ENCODE assay signal across 2 cellular contexts in the genomic region with DNA sequence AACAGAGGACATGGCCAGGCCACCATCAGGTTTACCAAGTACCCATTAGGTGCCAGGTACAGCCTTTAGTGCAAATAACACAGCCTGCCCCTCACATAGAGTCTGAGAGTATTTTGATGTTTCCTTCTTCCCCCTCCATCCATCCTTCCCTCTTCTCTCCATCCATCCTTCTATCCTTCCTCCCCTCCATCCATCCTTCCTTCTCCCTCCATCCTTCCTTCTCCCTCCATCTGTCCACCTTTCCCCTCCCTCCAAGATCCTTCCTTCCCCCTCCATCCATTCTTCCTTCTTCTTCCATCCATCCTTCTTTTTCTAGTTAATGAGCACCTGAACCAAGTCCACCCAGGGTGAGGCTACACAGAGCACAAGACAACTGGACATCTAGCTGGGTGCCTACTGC.
TF ChIP-seq lines count a peak whose summit lies in the region.

No MANE protein-coding gene starts in this region.

TF ChIP-seq in GM23338, 12 proteins besides CTCF, POLR2A, EP300 and RAD21:
- TF ChIP-seq CREB1 (CRISPR knock-in tag; IDR thresholded peaks at IDR 0.05; ENCODE audit: low read depth) = no peak

TF ChIP-seq in H1, 55 proteins besides CTCF, POLR2A, EP300 and RAD21:
- TF ChIP-seq, protein P1, sequence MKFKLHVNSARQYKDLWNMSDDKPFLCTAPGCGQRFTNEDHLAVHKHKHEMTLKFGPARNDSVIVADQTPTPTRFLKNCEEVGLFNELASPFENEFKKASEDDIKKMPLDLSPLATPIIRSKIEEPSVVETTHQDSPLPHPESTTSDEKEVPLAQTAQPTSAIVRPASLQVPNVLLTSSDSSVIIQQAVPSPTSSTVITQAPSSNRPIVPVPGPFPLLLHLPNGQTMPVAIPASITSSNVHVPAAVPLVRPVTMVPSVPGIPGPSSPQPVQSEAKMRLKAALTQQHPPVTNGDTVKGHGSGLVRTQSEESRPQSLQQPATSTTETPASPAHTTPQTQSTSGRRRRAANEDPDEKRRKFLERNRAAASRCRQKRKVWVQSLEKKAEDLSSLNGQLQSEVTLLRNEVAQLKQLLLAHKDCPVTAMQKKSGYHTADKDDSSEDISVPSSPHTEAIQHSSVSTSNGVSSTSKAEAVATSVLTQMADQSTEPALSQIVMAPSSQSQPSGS (IDR thresholded peaks at IDR 0.05; ENCODE audit: low read length) = no peak
- TF ChIP-seq, protein P2, sequence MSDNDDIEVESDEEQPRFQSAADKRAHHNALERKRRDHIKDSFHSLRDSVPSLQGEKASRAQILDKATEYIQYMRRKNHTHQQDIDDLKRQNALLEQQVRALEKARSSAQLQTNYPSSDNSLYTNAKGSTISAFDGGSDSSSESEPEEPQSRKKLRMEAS (IDR thresholded peaks at IDR 0.05) = no peak
- TF ChIP-seq JUND (IDR thresholded peaks at IDR 0.05; ENCODE audit: low read length) (no peak), EZH2 (IDR thresholded peaks at IDR 0.05; ENCODE audit: low read depth, low read length, severe bottlenecking) (no peak), TCF12 (IDR thresholded peaks at IDR 0.05; ENCODE audit: low read depth, low read length) (no peak), KDM5A (IDR thresholded peaks at IDR 0.05; ENCODE audit: low read length) (no peak), SP4 (IDR thresholded peaks at IDR 0.05; ENCODE audit: low read length) (no peak), CEBPB (IDR thresholded peaks at IDR 0.05; ENCODE audit: low read depth, low read length) (no peak), POU5F1 (IDR thresholded peaks at IDR 0.05; ENCODE audit: low read depth, low read length) (no peak), PHF8 (conservative IDR thresholded peaks at IDR 0.05; ENCODE audit: low read depth, low read length) (no peak), CREB1 (IDR thresholded peaks at IDR 0.05) (no peak), TEAD4 (IDR thresholded peaks at IDR 0.05; ENCODE audit: low read depth, low read length) (no peak), ASH2L (IDR thresholded peaks at IDR 0.05; ENCODE audit: low read length) (no peak), RBBP5 (IDR thresholded peaks at IDR 0.05; ENCODE audit: borderline replicate concordance, low read depth, low read length) (no peak), NRF1 (IDR thresholded peaks at IDR 0.05; ENCODE audit: low read depth, low read length) (no peak), GTF2F1 (IDR thresholded peaks at IDR 0.05; ENCODE audit: borderline replicate concordance, low read depth, low read length) (no peak), TAF1 (IDR thresholded peaks at IDR 0.05; ENCODE audit: low read depth, low read length) (no peak), SAP30 (IDR thresholded peaks at IDR 0.05; ENCODE audit: insufficient read depth, insufficient replicate concordance, low read length) (no peak)
- TF ChIP-seq, protein P3, sequence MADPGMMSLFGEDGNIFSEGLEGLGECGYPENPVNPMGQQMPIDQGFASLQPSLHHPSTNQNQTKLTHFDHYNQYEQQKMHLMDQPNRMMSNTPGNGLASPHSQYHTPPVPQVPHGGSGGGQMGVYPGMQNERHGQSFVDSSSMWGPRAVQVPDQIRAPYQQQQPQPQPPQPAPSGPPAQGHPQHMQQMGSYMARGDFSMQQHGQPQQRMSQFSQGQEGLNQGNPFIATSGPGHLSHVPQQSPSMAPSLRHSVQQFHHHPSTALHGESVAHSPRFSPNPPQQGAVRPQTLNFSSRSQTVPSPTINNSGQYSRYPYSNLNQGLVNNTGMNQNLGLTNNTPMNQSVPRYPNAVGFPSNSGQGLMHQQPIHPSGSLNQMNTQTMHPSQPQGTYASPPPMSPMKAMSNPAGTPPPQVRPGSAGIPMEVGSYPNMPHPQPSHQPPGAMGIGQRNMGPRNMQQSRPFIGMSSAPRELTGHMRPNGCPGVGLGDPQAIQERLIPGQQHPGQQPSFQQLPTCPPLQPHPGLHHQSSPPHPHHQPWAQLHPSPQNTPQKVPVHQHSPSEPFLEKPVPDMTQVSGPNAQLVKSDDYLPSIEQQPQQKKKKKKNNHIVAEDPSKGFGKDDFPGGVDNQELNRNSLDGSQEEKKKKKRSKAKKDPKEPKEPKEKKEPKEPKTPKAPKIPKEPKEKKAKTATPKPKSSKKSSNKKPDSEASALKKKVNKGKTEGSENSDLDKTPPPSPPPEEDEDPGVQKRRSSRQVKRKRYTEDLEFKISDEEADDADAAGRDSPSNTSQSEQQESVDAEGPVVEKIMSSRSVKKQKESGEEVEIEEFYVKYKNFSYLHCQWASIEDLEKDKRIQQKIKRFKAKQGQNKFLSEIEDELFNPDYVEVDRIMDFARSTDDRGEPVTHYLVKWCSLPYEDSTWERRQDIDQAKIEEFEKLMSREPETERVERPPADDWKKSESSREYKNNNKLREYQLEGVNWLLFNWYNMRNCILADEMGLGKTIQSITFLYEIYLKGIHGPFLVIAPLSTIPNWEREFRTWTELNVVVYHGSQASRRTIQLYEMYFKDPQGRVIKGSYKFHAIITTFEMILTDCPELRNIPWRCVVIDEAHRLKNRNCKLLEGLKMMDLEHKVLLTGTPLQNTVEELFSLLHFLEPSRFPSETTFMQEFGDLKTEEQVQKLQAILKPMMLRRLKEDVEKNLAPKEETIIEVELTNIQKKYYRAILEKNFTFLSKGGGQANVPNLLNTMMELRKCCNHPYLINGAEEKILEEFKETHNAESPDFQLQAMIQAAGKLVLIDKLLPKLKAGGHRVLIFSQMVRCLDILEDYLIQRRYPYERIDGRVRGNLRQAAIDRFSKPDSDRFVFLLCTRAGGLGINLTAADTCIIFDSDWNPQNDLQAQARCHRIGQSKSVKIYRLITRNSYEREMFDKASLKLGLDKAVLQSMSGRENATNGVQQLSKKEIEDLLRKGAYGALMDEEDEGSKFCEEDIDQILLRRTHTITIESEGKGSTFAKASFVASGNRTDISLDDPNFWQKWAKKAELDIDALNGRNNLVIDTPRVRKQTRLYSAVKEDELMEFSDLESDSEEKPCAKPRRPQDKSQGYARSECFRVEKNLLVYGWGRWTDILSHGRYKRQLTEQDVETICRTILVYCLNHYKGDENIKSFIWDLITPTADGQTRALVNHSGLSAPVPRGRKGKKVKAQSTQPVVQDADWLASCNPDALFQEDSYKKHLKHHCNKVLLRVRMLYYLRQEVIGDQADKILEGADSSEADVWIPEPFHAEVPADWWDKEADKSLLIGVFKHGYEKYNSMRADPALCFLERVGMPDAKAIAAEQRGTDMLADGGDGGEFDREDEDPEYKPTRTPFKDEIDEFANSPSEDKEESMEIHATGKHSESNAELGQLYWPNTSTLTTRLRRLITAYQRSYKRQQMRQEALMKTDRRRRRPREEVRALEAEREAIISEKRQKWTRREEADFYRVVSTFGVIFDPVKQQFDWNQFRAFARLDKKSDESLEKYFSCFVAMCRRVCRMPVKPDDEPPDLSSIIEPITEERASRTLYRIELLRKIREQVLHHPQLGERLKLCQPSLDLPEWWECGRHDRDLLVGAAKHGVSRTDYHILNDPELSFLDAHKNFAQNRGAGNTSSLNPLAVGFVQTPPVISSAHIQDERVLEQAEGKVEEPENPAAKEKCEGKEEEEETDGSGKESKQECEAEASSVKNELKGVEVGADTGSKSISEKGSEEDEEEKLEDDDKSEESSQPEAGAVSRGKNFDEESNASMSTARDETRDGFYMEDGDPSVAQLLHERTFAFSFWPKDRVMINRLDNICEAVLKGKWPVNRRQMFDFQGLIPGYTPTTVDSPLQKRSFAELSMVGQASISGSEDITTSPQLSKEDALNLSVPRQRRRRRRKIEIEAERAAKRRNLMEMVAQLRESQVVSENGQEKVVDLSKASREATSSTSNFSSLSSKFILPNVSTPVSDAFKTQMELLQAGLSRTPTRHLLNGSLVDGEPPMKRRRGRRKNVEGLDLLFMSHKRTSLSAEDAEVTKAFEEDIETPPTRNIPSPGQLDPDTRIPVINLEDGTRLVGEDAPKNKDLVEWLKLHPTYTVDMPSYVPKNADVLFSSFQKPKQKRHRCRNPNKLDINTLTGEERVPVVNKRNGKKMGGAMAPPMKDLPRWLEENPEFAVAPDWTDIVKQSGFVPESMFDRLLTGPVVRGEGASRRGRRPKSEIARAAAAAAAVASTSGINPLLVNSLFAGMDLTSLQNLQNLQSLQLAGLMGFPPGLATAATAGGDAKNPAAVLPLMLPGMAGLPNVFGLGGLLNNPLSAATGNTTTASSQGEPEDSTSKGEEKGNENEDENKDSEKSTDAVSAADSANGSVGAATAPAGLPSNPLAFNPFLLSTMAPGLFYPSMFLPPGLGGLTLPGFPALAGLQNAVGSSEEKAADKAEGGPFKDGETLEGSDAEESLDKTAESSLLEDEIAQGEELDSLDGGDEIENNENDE (IDR thresholded peaks at IDR 0.05; ENCODE audit: insufficient replicate concordance, low read length) = no peak
